14 cellular contexts compared by ENCODE assay signal in the genomic region with DNA sequence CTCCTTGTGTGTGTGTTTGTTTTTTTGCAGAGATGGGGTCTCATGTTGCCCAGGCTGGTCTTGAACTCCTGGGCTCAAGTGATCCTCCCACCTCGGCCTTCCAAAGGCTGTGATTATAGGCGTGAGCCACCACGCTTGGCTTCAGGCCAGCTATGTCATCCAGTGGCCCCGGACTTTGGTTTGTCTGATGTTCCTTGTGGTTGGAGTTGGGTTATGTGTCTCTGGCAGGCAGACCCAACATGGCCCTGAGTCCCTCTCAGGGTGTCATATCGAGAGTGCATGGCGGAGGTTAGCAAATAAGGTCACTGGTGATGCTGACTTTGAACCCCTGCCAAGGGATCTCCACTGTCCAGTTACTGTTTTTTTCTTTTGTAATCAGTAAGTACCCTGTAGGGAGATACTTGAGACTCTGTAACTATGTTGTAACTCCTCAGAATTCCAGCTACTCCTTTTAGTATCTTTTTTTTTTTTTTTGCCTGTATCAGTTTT. TPM values are rescaled to one million over a fixed set of nuclear protein-coding genes. Genes with fewer than 3 reads are reported as not detected.
DNase-seq lines count a peak whose midpoint lies in the region; ATAC-seq and TF ChIP-seq lines count a peak whose summit lies in the region.
"Had no signal": no experiment of that assay in that cellular context is flagged by ENCODE, and none has a peak within 500 bp of the region (broad histone marks: within the 10 kb centered on the region; RNA-seq: fewer than 3 reads in every experiment).

No MANE protein-coding gene starts in this region.

- H3K18ac ChIP-seq in H9 (ENCODE audit: insufficient read length, low read depth, low read length): no peak overlapping the region

- H4K91ac ChIP-seq in H9 (ENCODE audit: insufficient read length, low read depth, low read length): no peak overlapping the region

- peak overlapping the region; percentile 92 for H3K27ac Mint-ChIP-seq in nephron progenitor cell
- peak overlapping the region in 1 of 3 experiments; percentile 87; a peak in 2 of 7 replicates for H3K27ac Mint-ChIP-seq in H9
- H3K27ac Mint-ChIP-seq: activated B cell treated with CpG ODN at 0.5 μM for 24 hours had no signal

- no peak overlapping the region for H2BK5ac ChIP-seq in H9 (ENCODE audit: insufficient read length, low read length)

- H2AFZ ChIP-seq in PC-3 (ENCODE audit: low read length): no peak overlapping the region
- no peak overlapping the region for H2AFZ ChIP-seq in H9 (ENCODE audit: low read length)

- no peak overlapping the region for H3K4ac ChIP-seq in H9 (ENCODE audit: low read depth, low read length)

- H3K27me3 Mint-ChIP-seq in nephron progenitor cell (ENCODE audit: low read depth, poor library complexity) (no peaks in the 10 kb centered on the region), H9 (ENCODE audit: low read depth) (no peaks in the 10 kb centered on the region)
- H3K27me3 Mint-ChIP-seq: activated B cell treated with CpG ODN at 0.5 μM for 24 hours had no signal

- H3F3A ChIP-seq in PC-3 (ENCODE audit: low read length, unreplicated experiment): no peaks in the 10 kb centered on the region

- CTCF ChIA-PET in PC-3 (lab: Charles Lee): interaction anchor here (0.6 to 0.7 kb wide), 3 partner anchors 55 to 57 kb away, joined by 3 to 6 read pairs (median 4); no protein-coding TSS in a partner anchor

- H3K4me1 ChIP-seq in PC-3 (ENCODE audit: insufficient read depth, low read length) (no peaks in the 10 kb centered on the region), H9 (ENCODE audit: insufficient read depth, low read length) (no peaks in the 10 kb centered on the region)

- POLR2A ChIA-PET in PC-3 (lab: Charles Lee; ENCODE audit: unreplicated experiment): no interaction called here

- no peak overlapping the region for H2BK20ac ChIP-seq in H9 (ENCODE audit: low read depth, low read length, poor library complexity, severe bottlenecking)

- H3K4me3 Mint-ChIP-seq in nephron progenitor cell (no peak overlapping the region), H9 (no peak overlapping the region)
- H3K4me3 Mint-ChIP-seq: activated B cell treated with CpG ODN at 0.5 μM for 24 hours had no signal

- H3K9me3 Mint-ChIP-seq in nephron progenitor cell (no peaks in the 10 kb centered on the region), H9 (no peaks in the 10 kb centered on the region)
- H3K9me3 Mint-ChIP-seq: activated B cell treated with CpG ODN at 0.5 μM for 24 hours had no signal

- H4K8ac ChIP-seq in H9 (replicated peaks; ENCODE audit: insufficient read length, low read depth, low read length): no peak overlapping the region

- no CpG with 5 or more reads among the region's 6 CpGs for WGBS in H9 (ENCODE audit: extremely low coverage, insufficient read length, low lambda C conversion rate)

- peaks cover 65% of the 10 kb centered on the region for H3K36me3 ChIP-seq in PC-3 (ENCODE audit: low read depth, low read length)

- H2BK120ac ChIP-seq in H9 (ENCODE audit: low read depth, low read length, poor library complexity, severe bottlenecking): no peak overlapping the region

- H3T11ph ChIP-seq in H9 (ENCODE audit: low read length): no peak overlapping the region

- ATAC-seq in PC-3: no peak

- H3K4me2 ChIP-seq in PC-3 (ENCODE audit: low read length): no peak overlapping the region
- no peak overlapping the region for H3K4me2 ChIP-seq in H9 (ENCODE audit: insufficient read depth, insufficient read length, low read length)

- H4K5ac ChIP-seq in H9 (ENCODE audit: insufficient read length, low read depth, low read length): no peak overlapping the region

- no peak overlapping the region for H2BK12ac ChIP-seq in H9 (ENCODE audit: insufficient read length, low read depth, low read length)

- intact Hi-C loops in PC-3 (cut with micrococcal nuclease): no loop called here

- H3K9me3 ChIP-seq in PC-3 (ENCODE audit: low read length) (no peaks in the 10 kb centered on the region), H9 (ENCODE audit: control insufficient read depth, low read depth, low read length) (no peaks in the 10 kb centered on the region)

- H3K27ac ChIP-seq in PC-3 (ENCODE audit: low read length) (no peak overlapping the region), H9 (ENCODE audit: insufficient read length, low read depth, low read length) (no peak overlapping the region)

- no peaks in the 10 kb centered on the region for H3K79me1 ChIP-seq in H9 (ENCODE audit: insufficient read depth, low read depth, low read length, poor library complexity, severe bottlenecking)

- H2AK5ac ChIP-seq in H9 (ENCODE audit: insufficient read length, low read length): no peak overlapping the region

- H4K20me1 ChIP-seq in PC-3 (ENCODE audit: low read length) (no peaks in the 10 kb centered on the region), H9 (ENCODE audit: control insufficient read depth, insufficient read depth, insufficient read length) (no peaks in the 10 kb centered on the region)

- no TSS peak for BruUV-seq in PC-3 (replicated peaks; lab: Mats Ljungman, UMichigan)

- no peaks in the 10 kb centered on the region for H3K9me2 ChIP-seq in PC-3 (replicated peaks; ENCODE audit: low read length)

- H3K23me2 ChIP-seq in H9 (ENCODE audit: insufficient read length, low read depth, low read length, poor library complexity, severe bottlenecking): no peaks in the 10 kb centered on the region

- DNase-seq in AG09319 (ENCODE audit: extremely low read depth, low read depth): peak; percentile 34
- peak; percentile 22 for DNase-seq in PC-3
- DNase-seq in fibroblast of gingiva (ENCODE audit: low read depth): peak; percentile 87
- DNase-seq in nephron progenitor cell: no peak
- DNase-seq in activated naive CD4-positive, alpha-beta T cell (lab: John Stamatoyannopoulos, UW): no peak
- no peak for DNase-seq in activated T-cell treated with anti-CD3 and anti-CD28 coated beads, Interleukin-2, amount 50 U/mL, for 1 hour
- DNase-seq in COLO829 (ENCODE audit: low spot score): no peak
- no peak for DNase-seq in H9
- DNase-seq: activated B cell treated with CpG ODN at 0.5 μM for 24 hours; activated CD8-positive, alpha-beta memory T cell treated with anti-CD3 and anti-CD28 coated beads, Interleukin-2, amount 50 U/mL, for 4 hours; AML-193; DMS79; erythroblast; occipital lobe had no signal

- no peak overlapping the region for H3K4me3 ChIP-seq in PC-3 (ENCODE audit: low read length)

- no peaks in the 10 kb centered on the region for H3K27me3 ChIP-seq in PC-3 (ENCODE audit: low read length)
- no peaks in the 10 kb centered on the region for H3K27me3 ChIP-seq in H9 (ENCODE audit: insufficient read depth, low read length)

- no peak overlapping the region for H2BK15ac ChIP-seq in H9 (ENCODE audit: low read depth, low read length)

- H3K9ac ChIP-seq in PC-3 (ENCODE audit: low read length) (no peak overlapping the region), H9 (ENCODE audit: extremely low read depth, insufficient read length, low read length) (no peak overlapping the region)

- H3K56ac ChIP-seq in H9 (ENCODE audit: insufficient read length, low read depth, low read length): no peak overlapping the region

- no peak overlapping the region for H3K14ac ChIP-seq in H9 (ENCODE audit: insufficient read depth, low read length)

- H3K36me3 Mint-ChIP-seq in nephron progenitor cell (ENCODE audit: low read depth) (peaks cover 61% of the 10 kb centered on the region), H9 (ENCODE audit: insufficient read depth in 1 of 3, low read depth in 3 of 3) (peaks cover 43 to 80% (median 65%) of the 10 kb centered on the region in 3 experiments)

- TF ChIP-seq CTCF in AG09319 (IDR thresholded peaks at IDR 0.05; ENCODE audit: low read depth, low read length) (no peak), PC-3 (conservative IDR thresholded peaks at IDR 0.05; ENCODE audit: low read depth, low read length) (no peak), nephron progenitor cell (IDR thresholded peaks at IDR 0.05) (no peak), H9 (conservative IDR thresholded peaks at IDR 0.05) (no peak)

- H3K4me1 Mint-ChIP-seq in nephron progenitor cell: no peaks in the 10 kb centered on the region
- H3K4me1 Mint-ChIP-seq in H9: no peaks in the 10 kb centered on the region
- H3K4me1 Mint-ChIP-seq: activated B cell treated with CpG ODN at 0.5 μM for 24 hours had no signal

- H3K23ac ChIP-seq in H9 (ENCODE audit: insufficient read length, low read depth, low read length): no peak overlapping the region

- H3K79me2 ChIP-seq in PC-3 (ENCODE audit: low read length) (no peaks in the 10 kb centered on the region), H9 (ENCODE audit: insufficient read depth, low read length) (no peaks in the 10 kb centered on the region)

RNA-seq across cellular contexts. Expression of a gene that starts 37.3 kb away (rescaled TPM):
- 197 and 316 TPM in 2 replicates for total RNA-seq in PC-3 (2014; rRNA removed)
- 245 and 261 TPM in 2 replicates for total RNA-seq in H9 (2021)

Comparison
In these comparisons a context has a peak if more than half of its experiments do, and no peak if none do; other contexts are left out.
1. DNase-seq: peak in AG09319 (single experiment), PC-3 (single experiment) and fibroblast of gingiva (single experiment); none in nephron progenitor cell (single experiment), activated naive CD4-positive, alpha-beta T cell (0 of 4), activated T-cell treated with anti-CD3 and anti-CD28 coated beads, Interleukin-2, amount 50 U/mL, for 1 hour (single experiment), COLO829 (single experiment) and H9 (single experiment).